8 cellular contexts compared by ENCODE assay signal in genomic region chr5:168579206-168579986, GRCh38. TPM values are rescaled to one million over a fixed set of nuclear protein-coding genes. Genes with fewer than 3 reads are reported as not detected.
A peak's percentile ranks its signal among the peaks of the same experiment; 100 is the strongest.
DNase-seq lines count a peak whose midpoint lies in the region; ATAC-seq and TF ChIP-seq lines count a peak whose summit lies in the region.

Gene PANK3 (minus strand): TSS chr5:168579368. CDS start chr5:168579283, 85 bp downstream.

- H3K27me3 Mint-ChIP-seq in T-helper 17 cell: peaks cover 6% of the 10 kb centered on the region

- ATAC-seq in HG02885 (IDR thresholded peaks at IDR 0.05; ENCODE audit: poor library complexity, unreplicated experiment) (peak; percentile 94), T-helper 17 cell (peak; percentile 98), left cardiac atrium (peak; percentile 97 to 99), upper lobe of right lung (peak; percentile 98)

- intact Hi-C loops in left cardiac atrium (cut with DNase I) (no loop called here), posterior vena cava (cut with DNase I) (no loop called here), upper lobe of right lung (cut with DNase I) (no loop called here)

- DNase-seq in NCI-H1694 treated with DMSO at 0.1 percent for 48 hours (lab: John Stamatoyannopoulos, UW) (peak; percentile 96), T-helper 17 cell (peak; percentile 90 to 93 (median 92)), amygdala (lab: John Stamatoyannopoulos, UW) (peak; percentile 85 to 100 (median 99)), left cardiac atrium (peak; percentile 99), posterior vena cava (ENCODE audit: low spot score) (peak; percentile 100), upper lobe of right lung (peak; percentile 99)

- H3K9me3 ChIP-seq in T-helper 17 cell (ENCODE audit: control insufficient read depth, low read length, poor library complexity, severe bottlenecking) (no peaks in the 10 kb centered on the region), upper lobe of right lung (no peaks in the 10 kb centered on the region)

- H3K4me1 Mint-ChIP-seq in T-helper 17 cell: peaks cover 25% of the 10 kb centered on the region

- H3K36me3 Mint-ChIP-seq in T-helper 17 cell (ENCODE audit: low read depth): no peaks in the 10 kb centered on the region

- H3K27me3 ChIP-seq in upper lobe of right lung: no peaks in the 10 kb centered on the region

- no peaks in the 10 kb centered on the region for H3K36me3 ChIP-seq in upper lobe of right lung

- H3K27ac Mint-ChIP-seq in T-helper 17 cell: peak within 1 kb of the TSS; percentile 79

- TF ChIP-seq CTCF in upper lobe of right lung (IDR thresholded peaks at IDR 0.05): no peak

- peak within 1 kb of the TSS; percentile 90 for H3K4me3 ChIP-seq in upper lobe of right lung

- H3K4me1 ChIP-seq in upper lobe of right lung: peaks cover 17% of the 10 kb centered on the region

- peak within 1 kb of the TSS; percentile 94 for H3K27ac ChIP-seq in upper lobe of right lung

- peak within 1 kb of the TSS; percentile 89 for H3K4me3 Mint-ChIP-seq in T-helper 17 cell

- TF ChIP-seq POLR2A in GM15510 (IDR thresholded peaks at IDR 0.05; ENCODE audit: borderline replicate concordance, extremely low read depth, insufficient read length): peak; percentile 94

RNA-seq across cellular contexts. Expression of gene PANK3, which starts in this region (rescaled TPM):
- total RNA-seq in T-helper 17 cell (10 to 100 TPM; 30.2 to 39.2 TPM), left cardiac atrium (10 to 100 TPM; 29.9 to 49.2 TPM), posterior vena cava (10 to 100 TPM; 41.6 to 51.6 TPM), upper lobe of right lung (64.3 TPM)

Comparison
In these comparisons a context has a peak if more than half of its experiments do, and no peak if none do; other contexts are left out.
1. Peak in every context shown above with its lines: DNase-seq, ATAC-seq, H3K4me3 ChIP-seq and H3K27ac ChIP-seq.